19 cellular contexts compared by ENCODE assay signal in genomic region chr22:29967461-29967860, GRCh38.
A peak's percentile ranks its signal among the peaks of the same experiment; 100 is the strongest.
DNase-seq lines count a peak whose midpoint lies in the region; ATAC-seq, FAIRE-seq and TF ChIP-seq lines count a peak whose summit lies in the region.
"Had no signal": no experiment of that assay in that cellular context is flagged by ENCODE, and none has a peak within 500 bp of the region (broad histone marks: within the 10 kb centered on the region; RNA-seq: fewer than 3 reads in every experiment).

No MANE protein-coding gene starts in this region.

- no peak overlapping the region for H3K27ac ChIP-seq in hepatocyte
- H3K27ac ChIP-seq in small intestine (ENCODE audit: low read depth in 1 of 2, low read length in 1 of 2), result no peak overlapping the region
- H3K27ac ChIP-seq in naive thymus-derived CD4-positive, alpha-beta T cell (ENCODE audit: low read depth, low read length), result no peak overlapping the region
- H3K27ac ChIP-seq: BLaER1 treated with 17β-estradiol and CSF1 and Interleukin-3, amounts not matched to agents 10 nM and 100 nM; GM23248 had no signal

- peaks cover 0 to 3% (median 0%) of the 10 kb centered on the region in 11 donors for H3K9me3 Mint-ChIP-seq in naive thymus-derived CD4-positive, alpha-beta T cell
- H3K9me3 Mint-ChIP-seq: CD8-positive, alpha-beta T cell had no signal

- no peak overlapping the region for H3K4me2 ChIP-seq in hepatocyte
- H3K4me2 ChIP-seq: BLaER1 treated with 17β-estradiol and CSF1 and Interleukin-3, amounts not matched to agents 10 nM and 100 nM had no signal

- DNase-seq in T-helper 17 cell, result no peak
- peak; percentile 22 for DNase-seq in hepatocyte (ENCODE audit: low spot score)
- DNase-seq in mucosa of descending colon, result peak in 1 of 3 donors; percentile 38
- DNase-seq in small intestine, result peak; percentile 76
- no peak for DNase-seq in NCI-H1436 (lab: John Stamatoyannopoulos, UW)
- no peak for DNase-seq in COR-L47 (lab: John Stamatoyannopoulos, UW)
- DNase-seq in naive thymus-derived CD4-positive, alpha-beta T cell, result no peak
- no peak for DNase-seq in G401 (ENCODE audit: low spot score)
- DNase-seq: CD8-positive, alpha-beta T cell; DMS 273 treated with DMSO at 0.1 percent for 48 hours; DMS53; DND-41; EL; GM23248 had no signal

- ATAC-seq in T-helper 17 cell (no peak), mucosa of descending colon (peak; percentile 98)
- no peak for ATAC-seq in naive thymus-derived CD4-positive, alpha-beta T cell
- ATAC-seq: CD8-positive, alpha-beta T cell had no signal

- peaks cover 25% of the 10 kb centered on the region for H3K4me1 Mint-ChIP-seq in T-helper 17 cell
- H3K4me1 Mint-ChIP-seq in naive thymus-derived CD4-positive, alpha-beta T cell, result peaks cover 2 to 48% (median 37%) of the 10 kb centered on the region in 7 donors

- intact Hi-C loops in mucosa of descending colon (cut with DNase I, micrococcal nuclease), result no loop called here
- intact Hi-C loops in naive thymus-derived CD4-positive, alpha-beta T cell (cut with micrococcal nuclease), result loop anchor here in 1 of 2 donors (10.0 kb wide), 1 partner anchor 83 kb away; the partner anchor contains the start of gene MTMR3

- H3K27ac Mint-ChIP-seq in T-helper 17 cell, result peak overlapping the region; percentile 27
- H3K27ac Mint-ChIP-seq in naive thymus-derived CD4-positive, alpha-beta T cell, result no peak overlapping the region
- H3K27ac Mint-ChIP-seq: B cell; CD8-positive, alpha-beta T cell had no signal

- peaks cover 6% of the 10 kb centered on the region for H3K36me3 Mint-ChIP-seq in T-helper 17 cell (ENCODE audit: low read depth)
- H3K36me3 Mint-ChIP-seq in naive thymus-derived CD4-positive, alpha-beta T cell, result peaks cover 0 to 32% (median 12%) of the 10 kb centered on the region in 5 donors

- H3K9me2 ChIP-seq in hepatocyte (replicated peaks; ENCODE audit: insufficient read depth), result no peaks in the 10 kb centered on the region

- no peak overlapping the region for H3K4me3 ChIP-seq in hepatocyte
- H3K4me3 ChIP-seq in mucosa of descending colon, result no peak overlapping the region
- no peak overlapping the region for H3K4me3 ChIP-seq in small intestine (ENCODE audit: low read depth in 1 of 2, low read length in 2 of 2)
- H3K4me3 ChIP-seq in naive thymus-derived CD4-positive, alpha-beta T cell (ENCODE audit: low read length), result no peak overlapping the region
- H3K4me3 ChIP-seq: BLaER1 treated with 17β-estradiol and CSF1 and Interleukin-3, amounts not matched to agents 10 nM and 100 nM; GM23248; HAP-1 had no signal

- no peak overlapping the region for H2AFZ ChIP-seq in hepatocyte
- H2AFZ ChIP-seq: GM23248 had no signal

- H3K9me3 ChIP-seq in T-helper 17 cell (ENCODE audit: control insufficient read depth, low read length, poor library complexity, severe bottlenecking), result no peaks in the 10 kb centered on the region
- no peaks in the 10 kb centered on the region for H3K9me3 ChIP-seq in hepatocyte (ENCODE audit: low read depth)
- no peaks in the 10 kb centered on the region for H3K9me3 ChIP-seq in mucosa of descending colon
- no peaks in the 10 kb centered on the region for H3K9me3 ChIP-seq in small intestine (ENCODE audit: control insufficient read depth, low read depth)
- no peaks in the 10 kb centered on the region for H3K9me3 ChIP-seq in naive thymus-derived CD4-positive, alpha-beta T cell (ENCODE audit: control insufficient read depth in 2 of 3, low read length in 3 of 3)
- H3K9me3 ChIP-seq: BLaER1 treated with 17β-estradiol and CSF1 and Interleukin-3, amounts not matched to agents 10 nM and 100 nM; HAP-1 had no signal

- TF ChIP-seq CTCF in hepatocyte (IDR thresholded peaks at IDR 0.05; ENCODE audit: poor library complexity), result no peak
- no peak for TF ChIP-seq CTCF in mucosa of descending colon (IDR thresholded peaks at IDR 0.05)

- H3K36me3 ChIP-seq in hepatocyte (replicated peaks; ENCODE audit: insufficient read depth, low read depth) (no peaks in the 10 kb centered on the region), mucosa of descending colon (ENCODE audit: low read depth) (no peaks in the 10 kb centered on the region), small intestine (ENCODE audit: control insufficient read depth in 2 of 2, insufficient read depth in 2 of 2, low read length in 2 of 2) (peaks cover 0 to 2% of the 10 kb centered on the region in 2 donors)
- peaks cover 0 to 8% (median 0%) of the 10 kb centered on the region in 3 experiments for H3K36me3 ChIP-seq in naive thymus-derived CD4-positive, alpha-beta T cell (ENCODE audit: control insufficient read depth in 2 of 3, insufficient read depth in 3 of 3, low read length in 3 of 3)
- H3K36me3 ChIP-seq: HAP-1 had no signal

- CTCF ChIA-PET in naive thymus-derived CD4-positive, alpha-beta T cell (lab: Charles Lee), result interaction anchor here (0.6 to 1.1 kb wide), 2 partner anchors 87 to 358 kb away, joined by 4 to 5 read pairs; no protein-coding TSS in a partner anchor

- no peaks in the 10 kb centered on the region for H3K4me1 ChIP-seq in hepatocyte (ENCODE audit: insufficient read depth)
- H3K4me1 ChIP-seq in mucosa of descending colon (ENCODE audit: low read depth), result peaks cover 13% of the 10 kb centered on the region
- H3K4me1 ChIP-seq in small intestine (ENCODE audit: control insufficient read depth in 2 of 2, insufficient read depth in 1 of 2, low read depth in 1 of 2, low read length in 1 of 2), result no peaks in the 10 kb centered on the region
- no peaks in the 10 kb centered on the region for H3K4me1 ChIP-seq in naive thymus-derived CD4-positive, alpha-beta T cell (ENCODE audit: control insufficient read depth in 2 of 2, insufficient read depth in 2 of 2, low read length in 2 of 2)
- H3K4me1 ChIP-seq: HAP-1 had no signal

- peaks cover 45% of the 10 kb centered on the region for H3K79me2 ChIP-seq in hepatocyte

- no peaks in the 10 kb centered on the region for H4K20me1 ChIP-seq in hepatocyte (ENCODE audit: insufficient read depth, poor library complexity, severe bottlenecking)

- no peaks in the 10 kb centered on the region for H3K27me3 Mint-ChIP-seq in T-helper 17 cell
- H3K27me3 Mint-ChIP-seq in naive thymus-derived CD4-positive, alpha-beta T cell, result no peaks in the 10 kb centered on the region
- H3K27me3 Mint-ChIP-seq: B cell had no signal

- no peak overlapping the region for H3K4me3 Mint-ChIP-seq in T-helper 17 cell
- no peak overlapping the region for H3K4me3 Mint-ChIP-seq in naive thymus-derived CD4-positive, alpha-beta T cell
- H3K4me3 Mint-ChIP-seq: B cell; CD8-positive, alpha-beta T cell had no signal

- in situ Hi-C loops in G401 (cut with HindIII; ENCODE audit: low sequenced_read_pairs), result no loop called here

- H3K27me3 ChIP-seq in hepatocyte (no peaks in the 10 kb centered on the region), small intestine (ENCODE audit: control insufficient read depth in 2 of 2, insufficient read depth in 2 of 2, low read length in 2 of 2) (no peaks in the 10 kb centered on the region)
- no peaks in the 10 kb centered on the region for H3K27me3 ChIP-seq in naive thymus-derived CD4-positive, alpha-beta T cell (ENCODE audit: control insufficient read depth in 2 of 2, insufficient read depth in 2 of 2, low read length in 2 of 2)
- H3K27me3 ChIP-seq: BLaER1 treated with 17β-estradiol and CSF1 and Interleukin-3, amounts not matched to agents 10 nM and 100 nM had no signal

- POLR2A ChIA-PET in naive thymus-derived CD4-positive, alpha-beta T cell (lab: Charles Lee), result no interaction called here

- FAIRE-seq in small intestine (lab: Jason Lieb, UNC), result no peak
- FAIRE-seq: G401.6, GM12891 had no signal

Comparison
In these comparisons a context has a peak if more than half of its experiments do, and no peak if none do; other contexts are left out.
1. DNase-seq: peak in hepatocyte (single experiment) and small intestine (single experiment); none in T-helper 17 cell (0 of 3), NCI-H1436 (single experiment), COR-L47 (single experiment), naive thymus-derived CD4-positive, alpha-beta T cell (0 of 9) and G401 (single experiment).